ENCODE assay signal across 24 cellular contexts in genomic region chr11:16853859-16854258, GRCh38.
"Had no signal": no experiment of that assay in that cellular context is flagged by ENCODE, and none has a peak within 500 bp of the region (broad histone marks: within the 10 kb centered on the region; RNA-seq: fewer than 3 reads in every experiment).

No MANE protein-coding gene starts in this region.

- H3K27me3 ChIP-seq: esophagus muscularis mucosa, neutrophil, ovary had no signal

- H3K27ac ChIP-seq: esophagus muscularis mucosa, neutrophil, ovary, prostate gland, VCaP had no signal

- DNase-seq: activated CD4-positive, alpha-beta memory T cell treated with anti-CD3 and anti-CD28 coated beads, Interleukin-2, amount 10 ng/mL, durations not matched to agents 7 days and 5 days; activated CD4-positive, alpha-beta T cell treated with anti-CD3 and anti-CD28 coated beads, Interleukin-2, amount 10 ng/mL, durations not matched to agents 24 days and 14 days; activated effector memory CD4-positive, alpha-beta T cell treated with anti-CD3 and anti-CD28 coated beads, Interleukin-2, amount 50 U/mL, for 16 hours; activated naive CD4-positive, alpha-beta T cell treated with anti-CD3 and anti-CD28 coated beads, Interleukin-2, amount 10 ng/mL, durations not matched to agents 7 days and 5 days; activated T-cell treated with anti-CD3 and anti-CD28 coated beads, Interleukin-2, amount 50 U/mL, for 72 hours; amygdala; effector CD4-positive, alpha-beta T cell; head of caudate nucleus; naive thymus-derived CD4-positive, alpha-beta T cell; ovary; stimulated activated CD4-positive, alpha-beta T cell treated with anti-CD3 and anti-CD28 coated beads, Interleukin-12 subunit alpha, Interleukin-12 subunit beta, amount 100 ng/mL, for 4 hours; stimulated activated CD4-positive, alpha-beta T cell treated with anti-CD3 and anti-CD28 coated beads, Interleukin-4, amount 100 ng/mL, for 4 hours; stimulated activated naive CD8-positive, alpha-beta T cell treated with anti-CD3 and anti-CD28 coated beads, Interleukin-15, Interleukin-2, amounts not matched to agents 100 U/mL and 50 U/mL, for 24 hours; T-helper 1 cell; T-helper 9 cell had no signal

- ATAC-seq: activated CD4-positive, CD25-positive, alpha-beta regulatory T cell treated with anti-CD3 and anti-CD28 coated beads, Interleukin-2, amount 50 U/mL, for 24 hours; activated T-cell treated with anti-CD3 and anti-CD28 coated beads, Interleukin-2, amount 50 U/mL, for 72 hours; naive thymus-derived CD4-positive, alpha-beta T cell; stimulated activated naive CD8-positive, alpha-beta T cell treated with anti-CD3 and anti-CD28 coated beads, Interleukin-15, Interleukin-2, amounts not matched to agents 100 U/mL and 50 U/mL, for 24 hours had no signal

- H3K4me1 ChIP-seq: prostate gland had no signal

- H3K4me3 ChIP-seq: esophagus muscularis mucosa, lung, ovary, prostate gland had no signal

- H3K36me3 ChIP-seq: neutrophil, ovary, prostate gland had no signal

- FAIRE-seq: endothelial cell of umbilical vein, frontal cortex, keratinocyte had no signal

- H3K9me3 ChIP-seq: esophagus muscularis mucosa, neutrophil, ovary, prostate gland had no signal
